Comparison of ENCODE assay signal across 35 cellular contexts in genomic region chr6:68296126-68296525, GRCh38.
"Had no signal": no experiment of that assay in that cellular context is flagged by ENCODE, and none has a peak within 500 bp of the region (broad histone marks: within the 10 kb centered on the region; RNA-seq: fewer than 3 reads in every experiment).

No MANE protein-coding gene starts in this region.

- ATAC-seq: activated CD8-positive, alpha-beta memory T cell treated with anti-CD3 and anti-CD28 coated beads, Interleukin-2, amount 10 ng/mL, durations not matched to agents 7 days and 5 days; body of pancreas; K562; PC-3 had no signal

- DNase-seq: activated CD4-positive, alpha-beta memory T cell treated with anti-CD3 and anti-CD28 coated beads, Interleukin-2, amount 10 ng/mL, durations not matched to agents 7 days and 5 days; activated CD4-positive, alpha-beta T cell treated with anti-CD3 and anti-CD28 coated beads for 1 hour; activated CD4-positive, alpha-beta T cell treated with anti-CD3 and anti-CD28 coated beads for 48 hours; activated CD4-positive, CD25-positive, alpha-beta regulatory T cell; activated CD8-positive, alpha-beta memory T cell treated with anti-CD3 and anti-CD28 coated beads for 24 hours; activated CD8-positive, alpha-beta memory T cell treated with anti-CD3 and anti-CD28 coated beads, Interleukin-2, amount 10 ng/mL, durations not matched to agents 7 days and 5 days; activated CD8-positive, alpha-beta memory T cell treated with anti-CD3 and anti-CD28 coated beads, Interleukin-2, amount 50 U/mL, for 48 hours; activated effector memory CD4-positive, alpha-beta T cell treated with Interleukin-2 at 50 U/mL for 16 hours; activated naive CD4-positive, alpha-beta T cell treated with anti-CD3 and anti-CD28 coated beads, Interleukin-2, amount 10 ng/mL, durations not matched to agents 7 days and 5 days; activated naive CD8-positive, alpha-beta T cell treated with anti-CD3 and anti-CD28 coated beads for 36 hours; activated T-cell treated with anti-CD3 and anti-CD28 coated beads, Interleukin-2, amount 50 U/mL, for 48 hours; body of pancreas; caudate nucleus; cerebellar nuclear complex; MG63; NCI-H1048; NCI-H1105 treated with DMSO at 0.1 percent for 48 hours; NCI-H1436; NCI-H1694; NCI-H2029; NCI-H345; NCI-H526; NCI-H748 treated with DMSO at 0.1 percent for 48 hours; NK-92 treated with Interleukin-12 subunit alpha and Interleukin-12 subunit beta, amount 100 ng/mL, for 24 hours; PC-3; Peyer's patch; RPMI8226; SHP77 treated with DMSO at 0.1 percent for 48 hours; SW 1271; T-helper 1 cell; T-helper 2 cell; T-helper 9 cell had no signal

- FAIRE-seq: K562 had no signal

- H3K36me3 Mint-ChIP-seq: activated CD8-positive, alpha-beta memory T cell treated with anti-CD3 and anti-CD28 coated beads, Interleukin-2, amount 10 ng/mL, durations not matched to agents 7 days and 5 days; activated naive CD4-positive, alpha-beta T cell treated with anti-CD3 and anti-CD28 coated beads, Interleukin-2, amount 10 ng/mL, durations not matched to agents 7 days and 5 days; activated naive CD8-positive, alpha-beta T cell treated with anti-CD3 and anti-CD28 coated beads for 36 hours had no signal

- H3K4me3 ChIP-seq: body of pancreas, breast epithelium, K562, MG63, Peyer's patch had no signal

- H3K27me3 ChIP-seq: body of pancreas, breast epithelium, MG63, Peyer's patch had no signal

- H3K27ac Mint-ChIP-seq: activated CD4-positive, alpha-beta memory T cell treated with anti-CD3 and anti-CD28 coated beads, Interleukin-2, amount 10 ng/mL, durations not matched to agents 7 days and 5 days; activated CD8-positive, alpha-beta memory T cell treated with anti-CD3 and anti-CD28 coated beads, Interleukin-2, amount 10 ng/mL, durations not matched to agents 7 days and 5 days; activated naive CD4-positive, alpha-beta T cell treated with anti-CD3 and anti-CD28 coated beads, Interleukin-2, amount 10 ng/mL, durations not matched to agents 7 days and 5 days; activated naive CD8-positive, alpha-beta T cell treated with anti-CD3 and anti-CD28 coated beads for 36 hours had no signal

- H3K36me3 ChIP-seq: breast epithelium, MG63, Peyer's patch had no signal

- H3K27ac ChIP-seq: body of pancreas, breast epithelium, Peyer's patch, VCaP had no signal

- H3K4me1 ChIP-seq: body of pancreas, breast epithelium, Peyer's patch had no signal

- H3K9me3 ChIP-seq: body of pancreas, breast epithelium, MG63, Peyer's patch had no signal
